In the genomic region with DNA sequence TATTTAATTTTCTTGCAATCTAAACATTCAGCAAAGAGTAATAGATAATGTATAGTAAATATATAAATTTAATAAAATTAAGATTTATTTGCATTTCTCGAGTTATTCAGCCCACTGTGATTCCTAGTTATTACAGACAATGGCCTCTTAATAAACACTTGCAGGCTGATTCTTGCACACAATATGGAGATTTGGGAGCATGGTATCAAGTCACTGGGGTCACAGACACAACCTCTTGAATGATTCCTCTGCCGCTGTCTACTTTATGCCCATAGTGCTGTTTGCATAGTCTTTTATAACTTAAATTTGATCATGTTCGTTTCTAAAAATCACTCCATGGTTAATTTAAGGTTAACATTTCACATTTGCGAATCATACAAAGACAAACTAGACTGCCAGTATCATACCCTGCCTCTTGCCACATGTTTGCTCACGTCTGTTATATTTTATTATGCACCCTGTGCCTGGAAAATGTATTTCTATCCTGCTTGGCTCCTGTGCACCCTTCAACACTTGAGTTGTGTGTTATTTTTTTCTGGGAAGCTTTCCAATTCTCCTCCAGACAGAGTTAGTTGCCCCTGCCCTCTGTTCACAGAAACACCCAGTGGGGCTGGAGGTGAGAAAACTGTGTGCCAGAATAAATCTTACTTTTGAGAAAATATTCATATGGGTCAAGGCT, we compare ENCODE assay signal across 18 cellular contexts.
"Had no signal": no experiment of that assay in that cellular context is flagged by ENCODE, and none has a peak within 500 bp of the region (broad histone marks: within the 10 kb centered on the region; RNA-seq: fewer than 3 reads in every experiment).

No MANE protein-coding gene starts in this region.

- ATAC-seq: left lung; natural killer cell treated with Interleukin-12 subunit alpha and Interleukin-12 subunit beta and Interleukin-15 and Interleukin-18, amount 100 ng/mL, for 72 hours; sciatic nerve had no signal

- DNase-seq: activated CD4-positive, alpha-beta T cell treated with anti-CD3 and anti-CD28 coated beads, Interleukin-2, amount 50 U/mL, for 4 hours; activated CD4-positive, CD25-positive, alpha-beta regulatory T cell treated with anti-CD3 and anti-CD28 coated beads, Interleukin-2, amount 50 U/mL, for 72 hours; activated T-cell treated with anti-CD3 and anti-CD28 coated beads, Interleukin-2, amount 50 U/mL, for 1 hour; anterior cingulate cortex; dermis blood vessel endothelial cell; endodermal cell; foreskin keratinocyte; islet precursor cell; left lung; mesenchymal stem cell; nucleus accumbens; stimulated activated CD4-positive, alpha-beta T cell treated with anti-CD3 and anti-CD28 coated beads, Interleukin-12 subunit alpha, Interleukin-12 subunit beta, amount 100 ng/mL, for 4 hours; stimulated activated naive CD4-positive, alpha-beta T cell treated with Interleukin-2 at 50 U/mL for 16 hours; SW 1271 had no signal

- H3K9me3 ChIP-seq: prostate gland had no signal

- H3K27me3 ChIP-seq: esophagus muscularis mucosa, foreskin keratinocyte, left lung had no signal

- H3K27ac ChIP-seq: esophagus muscularis mucosa, foreskin keratinocyte, left lung, prostate gland had no signal

- H3K4me3 ChIP-seq: esophagus muscularis mucosa, left lung, prostate gland had no signal

- H3K4me1 ChIP-seq: esophagus muscularis mucosa, foreskin keratinocyte, left lung, prostate gland had no signal
